In genomic region chr11:108199446-108200321, GRCh38 we compare ENCODE assay signal across 8 cellular contexts. TPM values are rescaled to one million over a fixed set of nuclear protein-coding genes. Genes with fewer than 3 reads are reported as not detected.
DNase-seq lines count a peak whose midpoint lies in the region; ATAC-seq and TF ChIP-seq lines count a peak whose summit lies in the region.

No MANE protein-coding gene starts in this region.

- H3K9me3 ChIP-seq in Peyer's patch (no peaks in the 10 kb centered on the region), breast epithelium (peaks cover 0 to 7% of the 10 kb centered on the region in 2 donors)

- H3K27ac ChIP-seq in Peyer's patch = no peak overlapping the region
- H3K27ac ChIP-seq in breast epithelium = peak overlapping the region in 1 of 2 donors; percentile 30

- H3K4me1 ChIP-seq in Peyer's patch (no peaks in the 10 kb centered on the region), breast epithelium (no peaks in the 10 kb centered on the region)

- H3K4me3 ChIP-seq in Peyer's patch = no peak overlapping the region
- peak overlapping the region in 2 of 3 donors; percentile 7 to 15 for H3K4me3 ChIP-seq in breast epithelium

- intact Hi-C loops in breast epithelium (cut with DNase I; ENCODE audit: low total_unique reads) = no loop called here

- ATAC-seq in GM18499 (IDR thresholded peaks at IDR 0.05; ENCODE audit: insufficient read depth, unreplicated experiment) (peak; percentile 73), HG02588 (IDR thresholded peaks at IDR 0.05; ENCODE audit: unreplicated experiment) (peak; percentile 85)

- TF ChIP-seq POLR2A in Peyer's patch (IDR thresholded peaks at IDR 0.05) (no peak), breast epithelium (IDR thresholded peaks at IDR 0.05) (no peak)

- H3K27me3 ChIP-seq in Peyer's patch (no peaks in the 10 kb centered on the region), breast epithelium (no peaks in the 10 kb centered on the region)

- H3K36me3 ChIP-seq in Peyer's patch (peaks cover 0 to 27% (median 0%) of the 10 kb centered on the region in 3 donors), breast epithelium (no peaks in the 10 kb centered on the region)

- no peak for TF ChIP-seq CTCF in Peyer's patch (IDR thresholded peaks at IDR 0.05)
- no peak for TF ChIP-seq CTCF in breast epithelium (IDR thresholded peaks at IDR 0.05)

- DNase-seq in Peyer's patch (peak in 2 of 3 donors; percentile 49 to 52), breast epithelium (ENCODE audit: low spot score in 2 of 2) (no peak), pons (ENCODE audit: low spot score) (peak; percentile 17), LoVo (ENCODE audit: low spot score) (no peak), NCI-H2171 (lab: John Stamatoyannopoulos, UW) (no peak), Kasumi-1 (lab: John Stamatoyannopoulos, UW) (no peak)

RNA-seq across cellular contexts. Expression of gene NPAT, which starts 22.8 kb away (rescaled TPM):
- total RNA-seq in Peyer's patch (10 to 100 TPM; 14.4 to 48.7 (median 14.7) TPM), breast epithelium (10 to 100 TPM; 13.6 to 26.8 (median 21.6) TPM)

RNA-seq across cellular contexts. Expression of gene ATM, which starts 23.2 kb away (rescaled TPM):
- 100 to 1,000 TPM in 1 of 4 donors, 10 to 100 TPM in 3; 46.3 to 445 (median 58.5) TPM for total RNA-seq in Peyer's patch
- 100 to 1,000 TPM in 1 of 3 donors, 10 to 100 TPM in 2; 84.7 to 117 (median 91.4) TPM for total RNA-seq in breast epithelium

Comparison
In these comparisons a context has a peak if more than half of its experiments do, and no peak if none do; other contexts are left out.
1. DNase-seq: peak in Peyer's patch (2 of 3) and pons (single experiment); none in breast epithelium (0 of 2), LoVo (single experiment), NCI-H2171 (single experiment) and Kasumi-1 (0 of 2).
2. H3K4me3 ChIP-seq: peak in breast epithelium (2 of 3); none in Peyer's patch (0 of 4).